9 cellular contexts compared by ENCODE assay signal in genomic region chr7:157016352-157017041, GRCh38. TPM values are rescaled to one million over a fixed set of nuclear protein-coding genes. Genes with fewer than 3 reads are reported as not detected.
DNase-seq lines count a peak whose midpoint lies in the region; ATAC-seq and TF ChIP-seq lines count a peak whose summit lies in the region.
"Had no signal": no experiment of that assay in that cellular context is flagged by ENCODE, and none has a peak within 500 bp of the region (broad histone marks: within the 10 kb centered on the region; RNA-seq: fewer than 3 reads in every experiment).

No MANE protein-coding gene starts in this region.

- DNase-seq in glutamatergic neuron: no peak
- no peak for DNase-seq in SHP77 (lab: John Stamatoyannopoulos, UW)
- DNase-seq in left lobe of liver (ENCODE audit: low spot score): no peak
- no peak for DNase-seq in coronary artery (ENCODE audit: low spot score)
- no peak for DNase-seq in CD1c-positive myeloid dendritic cell (ENCODE audit: extremely low spot score)

- no peak overlapping the region for H3K4me3 ChIP-seq in coronary artery

- no peak overlapping the region for H3K4me3 Mint-ChIP-seq in glutamatergic neuron (ENCODE audit: unreplicated experiment)

- TF ChIP-seq CTCF in glutamatergic neuron (IDR thresholded peaks at IDR 0.05; ENCODE audit: partially characterized antibody, unreplicated experiment) (no peak), coronary artery (IDR thresholded peaks at IDR 0.05) (no peak)

- ATAC-seq in GM18519 (IDR thresholded peaks at IDR 0.05; ENCODE audit: low FRiP score, unreplicated experiment) (peak; percentile 57), GM21367 (IDR thresholded peaks at IDR 0.05; ENCODE audit: unreplicated experiment) (peak; percentile 74), HG03378 (IDR thresholded peaks at IDR 0.05; ENCODE audit: unreplicated experiment) (peak; percentile 75), left lobe of liver (no peak)

- no peaks in the 10 kb centered on the region for H3K36me3 Mint-ChIP-seq in glutamatergic neuron (ENCODE audit: unreplicated experiment)

- H3K27ac ChIP-seq in coronary artery: no peak overlapping the region

- H3K27ac Mint-ChIP-seq in glutamatergic neuron (ENCODE audit: unreplicated experiment): peak overlapping the region; percentile 43

- peaks cover 19% of the 10 kb centered on the region for H3K4me1 Mint-ChIP-seq in glutamatergic neuron (ENCODE audit: low read depth, unreplicated experiment)

- H3K9me3 Mint-ChIP-seq in glutamatergic neuron (ENCODE audit: unreplicated experiment): peaks cover 22% of the 10 kb centered on the region

- H3K27me3 Mint-ChIP-seq in glutamatergic neuron (ENCODE audit: unreplicated experiment): peaks cover 34% of the 10 kb centered on the region

RNA-seq across cellular contexts. Expression of gene MNX1, which starts 6.0 kb away (rescaled TPM):
- total RNA-seq in glutamatergic neuron (ENCODE audit: unreplicated experiment): 0.59 TPM
- total RNA-seq in left lobe of liver: not detected
- total RNA-seq: glomerular endothelial cell had no signal
